25 cellular contexts compared by ENCODE assay signal in the genomic region with DNA sequence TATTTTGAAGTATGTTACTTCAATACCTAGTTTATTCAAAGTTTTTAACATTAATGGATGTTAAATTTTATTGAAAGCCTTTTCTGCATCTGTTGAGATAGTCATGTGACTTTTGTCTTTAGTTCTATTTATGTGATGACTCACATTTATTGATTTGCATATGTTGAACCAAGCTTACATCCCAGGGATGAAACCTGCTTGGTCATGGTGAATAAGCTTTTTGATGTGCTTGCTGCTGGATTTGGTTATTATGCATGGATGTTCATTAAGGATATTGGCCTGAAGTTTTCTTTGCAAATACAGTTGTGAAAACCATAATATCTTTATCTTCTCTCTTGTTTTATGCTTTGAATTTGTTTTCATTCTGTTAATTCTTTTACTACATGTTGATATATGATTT.
"Had no signal": no experiment of that assay in that cellular context is flagged by ENCODE, and none has a peak within 500 bp of the region (broad histone marks: within the 10 kb centered on the region; RNA-seq: fewer than 3 reads in every experiment).

No MANE protein-coding gene starts in this region.

- H3K36me3 Mint-ChIP-seq: activated naive CD4-positive, alpha-beta T cell treated with anti-CD3 and anti-CD28 coated beads, Interleukin-2, amount 50 U/mL, for 24 hours had no signal

- H3K27me3 Mint-ChIP-seq: activated naive CD4-positive, alpha-beta T cell treated with anti-CD3 and anti-CD28 coated beads, Interleukin-2, amount 50 U/mL, for 24 hours; natural killer cell treated with Interleukin-12 subunit alpha and Interleukin-12 subunit beta and Interleukin-15 and Interleukin-18, amount 100 ng/mL, for 72 hours; progenitor cell of endocrine pancreas had no signal

- DNase-seq: activated CD4-positive, alpha-beta T cell treated with anti-CD3 and anti-CD28 coated beads, Interleukin-2, amount 50 U/mL, for 1 hour; activated CD4-positive, CD25-positive, alpha-beta regulatory T cell treated with anti-CD3 and anti-CD28 coated beads, Interleukin-2, amount 50 U/mL, for 72 hours; activated CD8-positive, alpha-beta T cell treated with anti-CD3 and anti-CD28 coated beads, Interleukin-2, amount 10 ng/mL, durations not matched to agents 7 days and 5 days; activated gamma-delta T cell treated with Interleukin-2 at 50 U/mL for 16 hours; anterior cingulate cortex; brain microvascular endothelial cell; caudate nucleus; dermis blood vessel endothelial cell; effector memory CD4-positive, alpha-beta T cell; gastrocnemius medialis; hippocampal formation; kidney glomerular epithelial cell; left lung; mammary epithelial cell; retina; spleen; stimulated activated CD4-positive, alpha-beta T cell treated with anti-CD3 and anti-CD28 coated beads, Interleukin-4, amount 100 ng/mL, for 24 hours; stimulated activated naive CD4-positive, alpha-beta T cell treated with Interleukin-2 at 50 U/mL for 16 hours; upper lobe of left lung; WERI-Rb-1 had no signal

- H3K9me3 Mint-ChIP-seq: activated naive CD4-positive, alpha-beta T cell treated with anti-CD3 and anti-CD28 coated beads, Interleukin-2, amount 50 U/mL, for 24 hours; activated T-helper 1 cell treated with anti-CD3 and anti-CD28 coated beads, Interleukin-12 subunit alpha, Interleukin-12 subunit beta, Interleukin-2, Interleukin-4 antibody, amounts not matched to agents 30 ng/mL and 10 ng/mL and 1 ng/mL, durations not matched to agents 14 hours and 24 hours and 36 hours had no signal

- ATAC-seq: activated CD8-positive, alpha-beta T cell treated with anti-CD3 and anti-CD28 coated beads, Interleukin-2, amount 10 ng/mL, durations not matched to agents 7 days and 5 days; gastrocnemius medialis; left lung; natural killer cell treated with Interleukin-12 subunit alpha and Interleukin-12 subunit beta and Interleukin-15 and Interleukin-18, amount 100 ng/mL, for 72 hours had no signal

- H3K27ac ChIP-seq: brain microvascular endothelial cell, esophagus muscularis mucosa, gastrocnemius medialis, left lung, spleen, upper lobe of left lung, WERI-Rb-1 had no signal

- H3K4me1 Mint-ChIP-seq: activated naive CD4-positive, alpha-beta T cell treated with anti-CD3 and anti-CD28 coated beads, Interleukin-2, amount 50 U/mL, for 24 hours had no signal

- H3K9me3 ChIP-seq: esophagus muscularis mucosa, gastrocnemius medialis, upper lobe of left lung had no signal

- H3K36me3 ChIP-seq: brain microvascular endothelial cell, esophagus muscularis mucosa, gastrocnemius medialis, left lung, spleen, upper lobe of left lung, WERI-Rb-1 had no signal

- H3K27ac Mint-ChIP-seq: activated CD8-positive, alpha-beta T cell treated with anti-CD3 and anti-CD28 coated beads, Interleukin-2, amount 10 ng/mL, durations not matched to agents 7 days and 5 days; activated naive CD4-positive, alpha-beta T cell treated with anti-CD3 and anti-CD28 coated beads, Interleukin-2, amount 50 U/mL, for 24 hours; activated T-helper 1 cell treated with anti-CD3 and anti-CD28 coated beads, Interleukin-12 subunit alpha, Interleukin-12 subunit beta, Interleukin-2, Interleukin-4 antibody, amounts not matched to agents 30 ng/mL and 10 ng/mL and 1 ng/mL, durations not matched to agents 14 hours and 24 hours and 36 hours; natural killer cell treated with Interleukin-12 subunit alpha and Interleukin-12 subunit beta and Interleukin-15 and Interleukin-18, amount 100 ng/mL, for 72 hours; progenitor cell of endocrine pancreas had no signal

- H3K4me1 ChIP-seq: esophagus muscularis mucosa, gastrocnemius medialis, left lung, spleen, upper lobe of left lung had no signal

- H3K27me3 ChIP-seq: brain microvascular endothelial cell, esophagus muscularis mucosa, gastrocnemius medialis, left lung, spleen, upper lobe of left lung had no signal

- H3K4me3 ChIP-seq: esophagus muscularis mucosa, gastrocnemius medialis, left lung, spleen, upper lobe of left lung had no signal

- H3K4me3 Mint-ChIP-seq: activated CD8-positive, alpha-beta T cell treated with anti-CD3 and anti-CD28 coated beads, Interleukin-2, amount 10 ng/mL, durations not matched to agents 7 days and 5 days; activated naive CD4-positive, alpha-beta T cell treated with anti-CD3 and anti-CD28 coated beads, Interleukin-2, amount 50 U/mL, for 24 hours; activated T-helper 1 cell treated with anti-CD3 and anti-CD28 coated beads, Interleukin-12 subunit alpha, Interleukin-12 subunit beta, Interleukin-2, Interleukin-4 antibody, amounts not matched to agents 30 ng/mL and 10 ng/mL and 1 ng/mL, durations not matched to agents 14 hours and 24 hours and 36 hours; natural killer cell treated with Interleukin-12 subunit alpha and Interleukin-12 subunit beta and Interleukin-15 and Interleukin-18, amount 100 ng/mL, for 72 hours had no signal
